Comparison of ENCODE assay signal across 23 cellular contexts in the genomic region with DNA sequence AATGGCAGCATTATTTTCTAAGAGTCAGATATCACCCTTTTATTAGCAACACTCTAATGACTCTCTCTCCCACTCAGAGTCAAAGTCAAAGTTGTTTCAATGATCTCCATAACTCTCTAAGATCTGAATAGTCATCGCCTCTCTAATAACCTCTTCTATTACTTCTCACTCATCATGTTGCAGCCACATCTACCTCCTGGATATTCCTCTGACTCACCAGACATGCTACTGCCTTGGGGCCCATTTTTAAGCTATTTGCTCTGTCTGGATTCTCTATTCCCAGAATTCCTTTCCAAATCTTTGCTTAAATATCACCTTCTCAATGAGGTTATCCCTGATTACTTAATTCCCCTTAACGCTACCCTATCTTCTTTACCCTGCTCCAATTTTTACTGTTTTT.
A peak's percentile ranks its signal among the peaks of the same experiment; 100 is the strongest.
DNase-seq lines count a peak whose midpoint lies in the region; ATAC-seq, FAIRE-seq and TF ChIP-seq lines count a peak whose summit lies in the region.
"Had no signal": no experiment of that assay in that cellular context is flagged by ENCODE, and none has a peak within 500 bp of the region (broad histone marks: within the 10 kb centered on the region; RNA-seq: fewer than 3 reads in every experiment).

No MANE protein-coding gene starts in this region.

- peak overlapping the region; percentile 28 for H3K27ac Mint-ChIP-seq in MCF 10A (ENCODE audit: low read depth, unreplicated experiment)
- H3K27ac Mint-ChIP-seq: B cell; CD4-positive, CD25-positive, alpha-beta regulatory T cell; CD8-positive, alpha-beta T cell; GM23338; H9 had no signal

- POLR2A ChIA-PET in MCF 10A (lab: Yijun Ruan, JAX), result no interaction called here

- no peak for TF ChIP-seq POLR2A in breast epithelium (IDR thresholded peaks at IDR 0.05)

- peaks cover 5% of the 10 kb centered on the region for H3K4me1 Mint-ChIP-seq in MCF 10A (ENCODE audit: insufficient read depth, unreplicated experiment)
- H3K4me1 Mint-ChIP-seq: B cell; CD4-positive, CD25-positive, alpha-beta regulatory T cell; GM23338; H9 had no signal

- H3K4me3 ChIP-seq in breast epithelium, result no peak overlapping the region
- no peak overlapping the region for H3K4me3 ChIP-seq in bronchial epithelial cell (ENCODE audit: low read depth, low read length)
- H3K4me3 ChIP-seq in tibial artery, result no peak overlapping the region
- H3K4me3 ChIP-seq: BLaER1, GM23338 had no signal

- CTCF ChIA-PET in MCF 10A (lab: Yijun Ruan, JAX), result no interaction called here

- H3K36me3 Mint-ChIP-seq in MCF 10A (ENCODE audit: insufficient read depth, unreplicated experiment), result peaks cover 7% of the 10 kb centered on the region
- H3K36me3 Mint-ChIP-seq: CD4-positive, CD25-positive, alpha-beta regulatory T cell; CD8-positive, alpha-beta T cell had no signal

- H3K36me3 ChIP-seq in breast epithelium (no peaks in the 10 kb centered on the region), bronchial epithelial cell (ENCODE audit: control insufficient read depth, insufficient read depth, low read length) (no peaks in the 10 kb centered on the region), tibial artery (no peaks in the 10 kb centered on the region)
- H3K36me3 ChIP-seq: BLaER1 had no signal

- no peaks in the 10 kb centered on the region for H3K4me1 ChIP-seq in breast epithelium
- no peaks in the 10 kb centered on the region for H3K4me1 ChIP-seq in foreskin keratinocyte
- no peaks in the 10 kb centered on the region for H3K4me1 ChIP-seq in tibial artery
- H3K4me1 ChIP-seq: BLaER1, Caco-2 had no signal

- no peak for TF ChIP-seq CTCF in MCF 10A (IDR thresholded peaks at IDR 0.05; ENCODE audit: unreplicated experiment)
- no peak for TF ChIP-seq CTCF in breast epithelium (IDR thresholded peaks at IDR 0.05)
- no peak for TF ChIP-seq CTCF in bronchial epithelial cell (IDR thresholded peaks at IDR 0.05; ENCODE audit: insufficient read depth, low read length, severe bottlenecking)
- TF ChIP-seq CTCF in foreskin keratinocyte (conservative IDR thresholded peaks at IDR 0.05), result no peak
- TF ChIP-seq CTCF in tibial artery (IDR thresholded peaks at IDR 0.05), result no peak

- DNase-seq in MCF 10A (ENCODE audit: unreplicated experiment) (peak; percentile 0), breast epithelium (ENCODE audit: low spot score in 2 of 2) (no peak), bronchial epithelial cell (ENCODE audit: low read depth) (peak; percentile 64), foreskin keratinocyte (peak; percentile 9 to 40), renal cortical epithelial cell (ENCODE audit: low read depth) (peak; percentile 32), SKM-1 (lab: John Stamatoyannopoulos, UW; ENCODE audit: unreplicated experiment) (no peak), NCI-H146 treated with DMSO at 0.1 percent for 48 hours (lab: John Stamatoyannopoulos, UW; ENCODE audit: unreplicated experiment) (no peak), tibial artery (no peak)
- DNase-seq: Caco-2; CD4-positive, CD25-positive, alpha-beta regulatory T cell; CD8-positive, alpha-beta T cell; DMS153; DND-41; H9 had no signal

- FAIRE-seq in bronchial epithelial cell (lab: Jason Lieb, UNC), result no peak
- FAIRE-seq: A204.1, G401.6, GM12892 had no signal

- intact Hi-C loops in MCF 10A (cut with micrococcal nuclease), result no loop called here
- intact Hi-C loops in breast epithelium (cut with DNase I; ENCODE audit: low total_unique reads), result no loop called here
- intact Hi-C loops in tibial artery (cut with DNase I; ENCODE audit: low total_unique reads), result no loop called here

- no peak overlapping the region for H3K4me3 Mint-ChIP-seq in MCF 10A (ENCODE audit: unreplicated experiment)
- H3K4me3 Mint-ChIP-seq: B cell; CD4-positive, CD25-positive, alpha-beta regulatory T cell; CD8-positive, alpha-beta T cell; GM23338; H9 had no signal

- BruUV-seq in MCF 10A (replicated peaks; lab: Mats Ljungman, UMichigan), result no TSS peak

- ATAC-seq in foreskin keratinocyte, result peak; percentile 54
- ATAC-seq: CD8-positive, alpha-beta T cell; GM23338; HCT116 had no signal

- H3K9me3 ChIP-seq in breast epithelium, result no peaks in the 10 kb centered on the region
- no peaks in the 10 kb centered on the region for H3K9me3 ChIP-seq in tibial artery
- H3K9me3 ChIP-seq: BLaER1, Caco-2 had no signal

- H3K27ac ChIP-seq in breast epithelium (no peak overlapping the region), foreskin keratinocyte (no peak overlapping the region), tibial artery (no peak overlapping the region)
- H3K27ac ChIP-seq: 22Rv1, BLaER1, C4-2B had no signal

- H3K27me3 ChIP-seq in breast epithelium, result peaks cover 0 to 7% of the 10 kb centered on the region in 2 donors
- H3K27me3 ChIP-seq in bronchial epithelial cell (ENCODE audit: control insufficient read depth, insufficient read depth, low read length), result no peaks in the 10 kb centered on the region
- H3K27me3 ChIP-seq in foreskin keratinocyte, result no peaks in the 10 kb centered on the region
- no peaks in the 10 kb centered on the region for H3K27me3 ChIP-seq in tibial artery

- H3K27me3 Mint-ChIP-seq in MCF 10A (ENCODE audit: insufficient read depth, unreplicated experiment), result peaks cover 50% of the 10 kb centered on the region
- H3K27me3 Mint-ChIP-seq: B cell; CD4-positive, CD25-positive, alpha-beta regulatory T cell had no signal

- no peaks in the 10 kb centered on the region for H3K9me3 Mint-ChIP-seq in MCF 10A (ENCODE audit: unreplicated experiment)
- H3K9me3 Mint-ChIP-seq: GM23338 had no signal

Comparison
In these comparisons a context has a peak if more than half of its experiments do, and no peak if none do; other contexts are left out.
1. DNase-seq: peak in MCF 10A (single experiment), bronchial epithelial cell (single experiment), foreskin keratinocyte (2 of 2) and renal cortical epithelial cell (single experiment); none in breast epithelium (0 of 2), SKM-1 (single experiment), NCI-H146 treated with DMSO at 0.1 percent for 48 hours (single experiment) and tibial artery (0 of 2).